Comparison of ENCODE assay signal across 27 cellular contexts in genomic region chr4:2907226-2907625, GRCh38. TPM values are rescaled to one million over a fixed set of nuclear protein-coding genes. Genes with fewer than 3 reads are reported as not detected.
DNase-seq lines count a peak whose midpoint lies in the region; ATAC-seq and TF ChIP-seq lines count a peak whose summit lies in the region.
"Had no signal": no experiment of that assay in that cellular context is flagged by ENCODE, and none has a peak within 500 bp of the region (broad histone marks: within the 10 kb centered on the region; RNA-seq: fewer than 3 reads in every experiment).

No MANE protein-coding gene starts in this region.

- ATAC-seq in CD4-positive, alpha-beta T cell (ENCODE audit: poor library complexity) = no peak
- no peak for ATAC-seq in WTC11
- ATAC-seq in naive thymus-derived CD4-positive, alpha-beta T cell = no peak
- no peak for ATAC-seq in gastrocnemius medialis
- ATAC-seq: foreskin keratinocyte, GM12878, heart right ventricle, psoas muscle, sciatic nerve had no signal

- in situ Hi-C loops in gastrocnemius medialis (cut with MboI; ENCODE audit: low sequenced_read_pairs in 4 of 4) = no loop called here

- H3K36me3 Mint-ChIP-seq in CD4-positive, alpha-beta T cell (ENCODE audit: low read depth) = peaks cover 93% of the 10 kb centered on the region
- H3K36me3 Mint-ChIP-seq in WTC11 = peaks cover 60% of the 10 kb centered on the region
- H3K36me3 Mint-ChIP-seq in naive thymus-derived CD4-positive, alpha-beta T cell = peaks cover 6 to 48% (median 21%) of the 10 kb centered on the region in 5 donors

- H3K27me3 ChIP-seq in CD4-positive, alpha-beta T cell (ENCODE audit: control insufficient read depth, insufficient read depth, low read length) = no peaks in the 10 kb centered on the region
- no peaks in the 10 kb centered on the region for H3K27me3 ChIP-seq in naive thymus-derived CD4-positive, alpha-beta T cell (ENCODE audit: control insufficient read depth in 2 of 2, insufficient read depth in 2 of 2, low read length in 2 of 2)
- no peaks in the 10 kb centered on the region for H3K27me3 ChIP-seq in gastrocnemius medialis
- H3K27me3 ChIP-seq: esophagus squamous epithelium, foreskin keratinocyte, heart right ventricle, neutrophil, transverse colon had no signal

- no peaks in the 10 kb centered on the region for H3K9me3 Mint-ChIP-seq in CD4-positive, alpha-beta T cell
- no peaks in the 10 kb centered on the region for H3K9me3 Mint-ChIP-seq in WTC11
- H3K9me3 Mint-ChIP-seq in naive thymus-derived CD4-positive, alpha-beta T cell = no peaks in the 10 kb centered on the region
- H3K9me3 Mint-ChIP-seq: CD14-positive monocyte; T-helper 2 cell treated with Interferon-gamma antibody and Interleukin-4, amounts not matched to agents 5 μg/mL and 100 μg/mL, for 36 hours had no signal

- H3K4me1 Mint-ChIP-seq in CD4-positive, alpha-beta T cell (ENCODE audit: low read depth) = peaks cover 26% of the 10 kb centered on the region
- no peaks in the 10 kb centered on the region for H3K4me1 Mint-ChIP-seq in WTC11
- peaks cover 8 to 29% (median 22%) of the 10 kb centered on the region in 7 donors for H3K4me1 Mint-ChIP-seq in naive thymus-derived CD4-positive, alpha-beta T cell
- H3K4me1 Mint-ChIP-seq: CD14-positive monocyte had no signal

- TF ChIP-seq POLR2A in gastrocnemius medialis (IDR thresholded peaks at IDR 0.05) = no peak

- peaks cover 9 to 78% (median 20%) of the 10 kb centered on the region in 3 experiments for H3K36me3 ChIP-seq in naive thymus-derived CD4-positive, alpha-beta T cell (ENCODE audit: control insufficient read depth in 2 of 3, insufficient read depth in 3 of 3, low read length in 3 of 3)
- peaks cover 2 to 99% of the 10 kb centered on the region in 2 donors for H3K36me3 ChIP-seq in gastrocnemius medialis

- H3K27ac ChIP-seq in C4-2B = peak overlapping the region; percentile 84
- H3K27ac ChIP-seq in CD4-positive, alpha-beta T cell (ENCODE audit: low read depth, low read length) = no peak overlapping the region
- H3K27ac ChIP-seq in naive thymus-derived CD4-positive, alpha-beta T cell (ENCODE audit: low read depth, low read length) = peak overlapping the region; percentile 8
- H3K27ac ChIP-seq in gastrocnemius medialis = no peak overlapping the region
- H3K27ac ChIP-seq: esophagus squamous epithelium, foreskin keratinocyte, heart right ventricle, neutrophil, psoas muscle, transverse colon had no signal

- H3K4me3 ChIP-seq in naive thymus-derived CD4-positive, alpha-beta T cell (ENCODE audit: low read length) = no peak overlapping the region
- no peak overlapping the region for H3K4me3 ChIP-seq in gastrocnemius medialis
- H3K4me3 ChIP-seq: esophagus squamous epithelium, GM12878, heart right ventricle, psoas muscle, transverse colon had no signal

- no peaks in the 10 kb centered on the region for H3K27me3 Mint-ChIP-seq in CD4-positive, alpha-beta T cell
- no peaks in the 10 kb centered on the region for H3K27me3 Mint-ChIP-seq in WTC11 (ENCODE audit: low read depth)
- H3K27me3 Mint-ChIP-seq in naive thymus-derived CD4-positive, alpha-beta T cell = no peaks in the 10 kb centered on the region

- intact Hi-C loops in CD4-positive, alpha-beta T cell (cut with DNase I, micrococcal nuclease) = loop anchor here in 1 of 2 experiments (5.0 kb wide), 1 partner anchor 55 kb away; no protein-coding TSS in a partner anchor
- intact Hi-C loops in naive thymus-derived CD4-positive, alpha-beta T cell (cut with micrococcal nuclease) = no loop called here
- intact Hi-C loops in gastrocnemius medialis (cut with DNase I; ENCODE audit: low total_unique reads) = no loop called here

- DNase-seq in CD4-positive, alpha-beta T cell = no peak
- no peak for DNase-seq in WTC11 (ENCODE audit: low spot score)
- DNase-seq in naive thymus-derived CD4-positive, alpha-beta T cell = no peak
- no peak for DNase-seq in NCI-H510A treated with DMSO at 0.1 percent for 48 hours (lab: John Stamatoyannopoulos, UW)
- no peak for DNase-seq in gastrocnemius medialis
- no peak for DNase-seq in cerebellar cortex (ENCODE audit: low spot score)
- DNase-seq: activated CD4-positive, alpha-beta T cell treated with anti-CD3 and anti-CD28 coated beads for 4 hours; caudate nucleus; dermis blood vessel endothelial cell; DMS 273 treated with DMSO at 0.1 percent for 48 hours; esophagus squamous epithelium; foreskin keratinocyte; heart right ventricle; IMR-90; kidney glomerular epithelial cell; NCI-H1436; NCI-H2227 treated with DMSO at 0.1 percent for 48 hours; psoas muscle; SHP77 treated with DMSO at 0.1 percent for 48 hours; stimulated activated CD4-positive, alpha-beta T cell treated with anti-CD3 and anti-CD28 coated beads, Interleukin-2, amount 100 ng/mL, for 48 hours; transverse colon had no signal

- no peak overlapping the region for H3K4me3 Mint-ChIP-seq in CD4-positive, alpha-beta T cell
- H3K4me3 Mint-ChIP-seq in WTC11 = no peak overlapping the region
- peak overlapping the region in 1 of 10 donors; percentile 6 for H3K4me3 Mint-ChIP-seq in naive thymus-derived CD4-positive, alpha-beta T cell
- H3K4me3 Mint-ChIP-seq: CD14-positive monocyte; T-helper 2 cell treated with Interferon-gamma antibody and Interleukin-4, amounts not matched to agents 5 μg/mL and 100 μg/mL, for 36 hours had no signal

- peaks cover 15 to 20% of the 10 kb centered on the region in 2 donors for H3K4me1 ChIP-seq in naive thymus-derived CD4-positive, alpha-beta T cell (ENCODE audit: control insufficient read depth in 2 of 2, insufficient read depth in 2 of 2, low read length in 2 of 2)
- H3K4me1 ChIP-seq in gastrocnemius medialis = no peaks in the 10 kb centered on the region
- H3K4me1 ChIP-seq: esophagus squamous epithelium, foreskin keratinocyte, psoas muscle had no signal

- POLR2A ChIA-PET in CD4-positive, alpha-beta T cell (lab: Charles Lee) = no interaction called here
- POLR2A ChIA-PET in WTC11 (lab: Charles Lee) = no interaction called here
- POLR2A ChIA-PET in naive thymus-derived CD4-positive, alpha-beta T cell (lab: Charles Lee) = no interaction called here

- CTCF ChIA-PET in CD4-positive, alpha-beta T cell (lab: Charles Lee) = interaction anchor here (1.1 kb wide), 1 partner anchor 17 kb away, joined by 3 read pairs; no protein-coding TSS in a partner anchor
- CTCF ChIA-PET in WTC11 (lab: Charles Lee) = interaction anchor here (0.6 kb wide), 1 partner anchor 358 kb away, joined by 4 read pairs; no protein-coding TSS in a partner anchor
- CTCF ChIA-PET in naive thymus-derived CD4-positive, alpha-beta T cell (lab: Charles Lee) = interaction anchor here (0.5 kb wide), 1 partner anchor 16 kb away, joined by 4 read pairs; no protein-coding TSS in a partner anchor

- no peaks in the 10 kb centered on the region for H3K9me3 ChIP-seq in CD4-positive, alpha-beta T cell (ENCODE audit: control insufficient read depth, low read length)
- no peaks in the 10 kb centered on the region for H3K9me3 ChIP-seq in naive thymus-derived CD4-positive, alpha-beta T cell (ENCODE audit: control insufficient read depth in 2 of 3, low read length in 3 of 3)
- H3K9me3 ChIP-seq in gastrocnemius medialis = no peaks in the 10 kb centered on the region
- H3K9me3 ChIP-seq: esophagus squamous epithelium, heart right ventricle, neutrophil, psoas muscle, transverse colon had no signal

- TF ChIP-seq CTCF in C4-2B (conservative IDR thresholded peaks at IDR 0.05) (no peak), WTC11 (IDR thresholded peaks at IDR 0.05) (no peak), gastrocnemius medialis (IDR thresholded peaks at IDR 0.05 in 4 of 5, conservative IDR thresholded peaks at IDR 0.05 in 1 of 5) (no peak)
- no peak for TF ChIP-seq CTCF in CD4-positive, alpha-beta T cell (IDR thresholded peaks at IDR 0.05)

- peak overlapping the region; percentile 30 for H3K27ac Mint-ChIP-seq in CD4-positive, alpha-beta T cell
- H3K27ac Mint-ChIP-seq in WTC11 = 0 out of 2 replicates have a peak overlapping the region, but pooled peaks have one; percentile 57
- H3K27ac Mint-ChIP-seq in naive thymus-derived CD4-positive, alpha-beta T cell = peak overlapping the region in 8 of 9 donors; percentile 4 to 85 (median 60)
- H3K27ac Mint-ChIP-seq: T-helper 2 cell treated with Interferon-gamma antibody and Interleukin-4, amounts not matched to agents 5 μg/mL and 100 μg/mL, for 36 hours had no signal

TF ChIP-seq in WTC11, 78 proteins besides CTCF, POLR2A, EP300 and RAD21 (continues in another document):
- TF ChIP-seq NR1H2 (CRISPR knock-in tag; IDR thresholded peaks at IDR 0.05) (no peak), IRF2 (CRISPR knock-in tag; IDR thresholded peaks at IDR 0.05; ENCODE audit: borderline replicate concordance, low read depth) (no peak), MXD4 (CRISPR knock-in tag; IDR thresholded peaks at IDR 0.05; ENCODE audit: borderline replicate concordance) (no peak), MLX (CRISPR knock-in tag; IDR thresholded peaks at IDR 0.05) (no peak), GABPB1 (CRISPR knock-in tag; IDR thresholded peaks at IDR 0.05) (no peak)

RNA-seq across cellular contexts. Expression of gene NOP14, which starts 56.0 kb away (rescaled TPM):
- 10 to 100 TPM; 21.8 TPM for total RNA-seq in CD4-positive, alpha-beta T cell
- total RNA-seq in WTC11 (2021) = 33.9 to 39.1 TPM (median 35.7 TPM) in 3 replicates
- total RNA-seq in naive thymus-derived CD4-positive, alpha-beta T cell = 10 to 100 TPM; 23.1 to 59.8 (median 43.9) TPM
- polyA plus RNA-seq in naive thymus-derived CD4-positive, alpha-beta T cell = 10 to 100 TPM; 12.6 to 33.7 TPM
- 10 to 100 TPM; 16.6 to 46.2 (median 36.2) TPM for total RNA-seq in gastrocnemius medialis

RNA-seq across cellular contexts. Expression of gene GRK4, which starts 56.1 kb away (rescaled TPM):
- total RNA-seq in CD4-positive, alpha-beta T cell = 1 to 10 TPM; 1.2 to 1.8 TPM
- total RNA-seq in WTC11 (2021) (1.4 to 3.5 TPM (median 1.6 TPM) in 3 replicates), gastrocnemius medialis (1 to 10 TPM; 2.8 to 5.8 (median 3.7) TPM)
- 1 to 10 TPM; 1.7 to 4.0 (median 2.8) TPM for total RNA-seq in naive thymus-derived CD4-positive, alpha-beta T cell
- polyA plus RNA-seq in naive thymus-derived CD4-positive, alpha-beta T cell = 1 to 10 TPM; 1.7 to 2.1 TPM

Comparison
In these comparisons a context has a peak if more than half of its experiments do, and no peak if none do; other contexts are left out.
1. H3K27ac ChIP-seq: peak in C4-2B (single experiment) and naive thymus-derived CD4-positive, alpha-beta T cell (single experiment); none in CD4-positive, alpha-beta T cell (single experiment) and gastrocnemius medialis (0 of 4).
2. Peak in every context shown above with its lines, with median percentiles within 50 percentile points of each other: H3K27ac Mint-ChIP-seq.